16 cellular contexts compared by ENCODE assay signal in the genomic region with DNA sequence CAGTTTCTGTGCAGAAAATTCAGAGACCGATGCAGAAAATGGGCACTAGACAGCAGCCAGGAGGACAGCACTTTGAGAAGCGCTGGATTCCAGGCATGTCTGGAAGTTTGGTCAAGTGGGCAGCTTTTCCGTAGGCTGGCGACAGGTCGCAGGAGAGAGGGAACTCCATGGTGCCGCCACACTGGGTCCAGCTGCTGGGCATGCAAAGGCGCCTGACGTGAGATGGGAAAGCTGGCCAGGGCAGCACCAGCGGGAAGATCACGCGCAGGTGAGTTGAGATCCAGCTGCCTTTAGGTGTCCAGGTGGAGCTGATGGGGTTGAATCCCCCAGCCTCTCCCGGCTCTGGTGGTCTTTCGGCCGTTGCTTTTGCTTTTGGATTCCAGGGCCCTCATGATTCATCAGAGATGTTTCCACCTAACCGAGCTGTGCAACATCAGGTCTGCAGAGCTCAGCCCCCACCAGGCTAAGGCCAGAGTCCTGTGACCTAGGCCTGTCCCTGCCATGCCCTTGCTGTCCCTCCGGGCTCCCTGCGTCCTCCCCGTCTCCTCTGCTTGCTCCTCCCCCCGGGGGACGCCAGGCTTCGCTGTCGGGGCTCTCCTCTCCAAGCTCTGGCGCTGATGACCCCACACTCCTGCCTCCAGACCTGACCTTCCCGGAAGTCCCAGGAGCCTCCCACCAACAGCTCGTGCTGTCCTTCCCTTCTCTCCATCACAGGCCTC.
DNase-seq lines count a peak whose midpoint lies in the region; ATAC-seq and TF ChIP-seq lines count a peak whose summit lies in the region.
"Had no signal": no experiment of that assay in that cellular context is flagged by ENCODE, and none has a peak within 500 bp of the region (broad histone marks: within the 10 kb centered on the region; RNA-seq: fewer than 3 reads in every experiment).

No MANE protein-coding gene starts in this region.

- peaks cover 16 to 23% of the 10 kb centered on the region in 2 donors for H3K27me3 Mint-ChIP-seq in natural killer cell treated with Interleukin-12 subunit alpha and Interleukin-12 subunit beta and Interleukin-15 and Interleukin-18, amount 100 ng/mL, for 72 hours
- H3K27me3 Mint-ChIP-seq in natural killer cell (ENCODE audit: low read depth in 2 of 2) = peaks cover 5 to 7% of the 10 kb centered on the region in 2 donors
- H3K27me3 Mint-ChIP-seq: CD4-positive, CD25-positive, alpha-beta regulatory T cell had no signal

- TF ChIP-seq CTCF in natural killer cell (IDR thresholded peaks at IDR 0.05) (no peak), dorsolateral prefrontal cortex (IDR thresholded peaks at IDR 0.05 in 54 of 56, conservative IDR thresholded peaks at IDR 0.05 in 2 of 56; ENCODE audit: low read depth in 1 of 56, partially characterized antibody in 56 of 56) (no peak)

- peak overlapping the region in 30 of 59 donors; percentile 0 to 46 (median 23) for H3K4me3 ChIP-seq in dorsolateral prefrontal cortex

- no peaks in the 10 kb centered on the region for H3K9me3 Mint-ChIP-seq in natural killer cell treated with Interleukin-12 subunit alpha and Interleukin-12 subunit beta and Interleukin-15 and Interleukin-18, amount 100 ng/mL, for 72 hours
- no peaks in the 10 kb centered on the region for H3K9me3 Mint-ChIP-seq in natural killer cell

- no peak for ATAC-seq in natural killer cell treated with Interleukin-12 subunit alpha and Interleukin-12 subunit beta and Interleukin-15 and Interleukin-18, amount 100 ng/mL, for 72 hours
- no peak for ATAC-seq in natural killer cell
- ATAC-seq in GM18907 (IDR thresholded peaks at IDR 0.05; ENCODE audit: unreplicated experiment) = no peak
- ATAC-seq: Right ventricle myocardium inferior had no signal

- H3K27me3 ChIP-seq in dorsolateral prefrontal cortex = no peaks in the 10 kb centered on the region

- no peaks in the 10 kb centered on the region for H3K36me3 Mint-ChIP-seq in natural killer cell treated with Interleukin-12 subunit alpha and Interleukin-12 subunit beta and Interleukin-15 and Interleukin-18, amount 100 ng/mL, for 72 hours
- H3K36me3 Mint-ChIP-seq in natural killer cell = no peaks in the 10 kb centered on the region
- H3K36me3 Mint-ChIP-seq: CD4-positive, CD25-positive, alpha-beta regulatory T cell had no signal

- DNase-seq in natural killer cell treated with Interleukin-12 subunit alpha and Interleukin-12 subunit beta and Interleukin-15 and Interleukin-18, amount 100 ng/mL, for 72 hours (ENCODE audit: low spot score) = peak; percentile 54
- DNase-seq in natural killer cell (no peak), dorsolateral prefrontal cortex (peak in 5 of 10 donors; percentile 12 to 40 (median 32)), posterior vena cava (ENCODE audit: low spot score) (peak; percentile 69), hepatic stellate cell (ENCODE audit: low spot score) (no peak), SKM-1 (lab: John Stamatoyannopoulos, UW; ENCODE audit: unreplicated experiment) (no peak)
- DNase-seq: CD4-positive, CD25-positive, alpha-beta regulatory T cell; IMR-90; NCI-H1105; NCI-H2029; NCI-H2227 treated with DMSO at 0.1 percent for 48 hours; NCI-H510A; NCI-H774 had no signal

- H3K27ac ChIP-seq in dorsolateral prefrontal cortex = no peak overlapping the region
- H3K27ac ChIP-seq: KMS-11 had no signal

- peaks cover 0 to 7% of the 10 kb centered on the region in 2 donors for H3K4me1 Mint-ChIP-seq in natural killer cell treated with Interleukin-12 subunit alpha and Interleukin-12 subunit beta and Interleukin-15 and Interleukin-18, amount 100 ng/mL, for 72 hours (ENCODE audit: low read depth in 2 of 2)
- no peaks in the 10 kb centered on the region for H3K4me1 Mint-ChIP-seq in natural killer cell
- H3K4me1 Mint-ChIP-seq: CD4-positive, CD25-positive, alpha-beta regulatory T cell had no signal

- H3K27ac Mint-ChIP-seq in natural killer cell treated with Interleukin-12 subunit alpha and Interleukin-12 subunit beta and Interleukin-15 and Interleukin-18, amount 100 ng/mL, for 72 hours = no peak overlapping the region
- H3K27ac Mint-ChIP-seq in natural killer cell = no peak overlapping the region
- H3K27ac Mint-ChIP-seq: CD4-positive, CD25-positive, alpha-beta regulatory T cell had no signal

- intact Hi-C loops in natural killer cell (cut with micrococcal nuclease) (no loop called here), dorsolateral prefrontal cortex (cut with DNase I) (no loop called here), posterior vena cava (cut with DNase I) (no loop called here)

- no peak overlapping the region for H3K4me3 Mint-ChIP-seq in natural killer cell treated with Interleukin-12 subunit alpha and Interleukin-12 subunit beta and Interleukin-15 and Interleukin-18, amount 100 ng/mL, for 72 hours
- no peak overlapping the region for H3K4me3 Mint-ChIP-seq in natural killer cell
- H3K4me3 Mint-ChIP-seq: CD4-positive, CD25-positive, alpha-beta regulatory T cell had no signal

Comparison
In these comparisons a context has a peak if more than half of its experiments do, and no peak if none do; other contexts are left out.
1. DNase-seq: peak in natural killer cell treated with Interleukin-12 subunit alpha and Interleukin-12 subunit beta and Interleukin-15 and Interleukin-18, amount 100 ng/mL, for 72 hours (single experiment) and posterior vena cava (single experiment); none in natural killer cell (single experiment), hepatic stellate cell (single experiment) and SKM-1 (single experiment).